1 cellular context compared by ENCODE assay signal in the genomic region with DNA sequence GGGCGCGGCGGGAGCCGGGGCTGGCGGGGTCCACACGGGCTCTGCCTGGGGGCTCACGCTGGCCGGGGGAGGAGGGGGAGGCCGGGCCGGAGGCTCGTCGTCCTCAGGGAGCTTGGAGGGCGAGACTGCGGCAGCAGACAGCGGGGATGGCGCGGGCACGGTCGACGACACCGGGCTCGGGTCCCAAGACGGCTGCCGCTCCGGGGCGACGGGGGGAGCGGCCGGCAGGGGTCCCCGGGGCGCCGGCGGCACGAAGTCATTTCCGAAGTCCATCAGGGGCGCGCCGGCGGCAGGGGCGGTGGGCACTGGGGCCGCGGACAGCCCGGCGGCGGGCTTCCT.
A peak's percentile ranks its signal among the peaks of the same experiment; 100 is the strongest.
TF ChIP-seq lines count a peak whose summit lies in the region.

No MANE protein-coding gene starts in this region.

TF ChIP-seq in HepG2, 621 proteins besides CTCF, POLR2A, EP300 and RAD21 (continued from another document and continues in another):
- no peak for TF ChIP-seq HNRNPLL (IDR thresholded peaks at IDR 0.05; ENCODE audit: low read depth, low read length, poor library complexity, severe bottlenecking)
- TF ChIP-seq, protein P1, sequence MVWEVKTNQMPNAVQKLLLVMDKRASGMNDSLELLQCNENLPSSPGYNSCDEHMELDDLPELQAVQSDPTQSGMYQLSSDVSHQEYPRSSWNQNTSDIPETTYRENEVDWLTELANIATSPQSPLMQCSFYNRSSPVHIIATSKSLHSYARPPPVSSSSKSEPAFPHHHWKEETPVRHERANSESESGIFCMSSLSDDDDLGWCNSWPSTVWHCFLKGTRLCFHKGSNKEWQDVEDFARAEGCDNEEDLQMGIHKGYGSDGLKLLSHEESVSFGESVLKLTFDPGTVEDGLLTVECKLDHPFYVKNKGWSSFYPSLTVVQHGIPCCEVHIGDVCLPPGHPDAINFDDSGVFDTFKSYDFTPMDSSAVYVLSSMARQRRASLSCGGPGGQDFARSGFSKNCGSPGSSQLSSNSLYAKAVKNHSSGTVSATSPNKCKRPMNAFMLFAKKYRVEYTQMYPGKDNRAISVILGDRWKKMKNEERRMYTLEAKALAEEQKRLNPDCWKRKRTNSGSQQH (CRISPR knock-in tag; IDR thresholded peaks at IDR 0.05; ENCODE audit: low read depth): no peak
- TF ChIP-seq GABPB1 (CRISPR knock-in tag; IDR thresholded peaks at IDR 0.05): no peak
- no peak for TF ChIP-seq ZNF724P (CRISPR knock-in tag; IDR thresholded peaks at IDR 0.05; ENCODE audit: borderline replicate concordance)
- no peak for TF ChIP-seq NFYB (CRISPR knock-in tag; IDR thresholded peaks at IDR 0.05)
- no peak for TF ChIP-seq ZNF557 (CRISPR knock-in tag; IDR thresholded peaks at IDR 0.05)
- no peak for TF ChIP-seq ZNF180 (CRISPR knock-in tag; IDR thresholded peaks at IDR 0.05; ENCODE audit: borderline replicate concordance, low read depth)
- TF ChIP-seq NPAS2 (CRISPR knock-in tag; IDR thresholded peaks at IDR 0.05; ENCODE audit: borderline replicate concordance): no peak
- TF ChIP-seq, protein P2, sequence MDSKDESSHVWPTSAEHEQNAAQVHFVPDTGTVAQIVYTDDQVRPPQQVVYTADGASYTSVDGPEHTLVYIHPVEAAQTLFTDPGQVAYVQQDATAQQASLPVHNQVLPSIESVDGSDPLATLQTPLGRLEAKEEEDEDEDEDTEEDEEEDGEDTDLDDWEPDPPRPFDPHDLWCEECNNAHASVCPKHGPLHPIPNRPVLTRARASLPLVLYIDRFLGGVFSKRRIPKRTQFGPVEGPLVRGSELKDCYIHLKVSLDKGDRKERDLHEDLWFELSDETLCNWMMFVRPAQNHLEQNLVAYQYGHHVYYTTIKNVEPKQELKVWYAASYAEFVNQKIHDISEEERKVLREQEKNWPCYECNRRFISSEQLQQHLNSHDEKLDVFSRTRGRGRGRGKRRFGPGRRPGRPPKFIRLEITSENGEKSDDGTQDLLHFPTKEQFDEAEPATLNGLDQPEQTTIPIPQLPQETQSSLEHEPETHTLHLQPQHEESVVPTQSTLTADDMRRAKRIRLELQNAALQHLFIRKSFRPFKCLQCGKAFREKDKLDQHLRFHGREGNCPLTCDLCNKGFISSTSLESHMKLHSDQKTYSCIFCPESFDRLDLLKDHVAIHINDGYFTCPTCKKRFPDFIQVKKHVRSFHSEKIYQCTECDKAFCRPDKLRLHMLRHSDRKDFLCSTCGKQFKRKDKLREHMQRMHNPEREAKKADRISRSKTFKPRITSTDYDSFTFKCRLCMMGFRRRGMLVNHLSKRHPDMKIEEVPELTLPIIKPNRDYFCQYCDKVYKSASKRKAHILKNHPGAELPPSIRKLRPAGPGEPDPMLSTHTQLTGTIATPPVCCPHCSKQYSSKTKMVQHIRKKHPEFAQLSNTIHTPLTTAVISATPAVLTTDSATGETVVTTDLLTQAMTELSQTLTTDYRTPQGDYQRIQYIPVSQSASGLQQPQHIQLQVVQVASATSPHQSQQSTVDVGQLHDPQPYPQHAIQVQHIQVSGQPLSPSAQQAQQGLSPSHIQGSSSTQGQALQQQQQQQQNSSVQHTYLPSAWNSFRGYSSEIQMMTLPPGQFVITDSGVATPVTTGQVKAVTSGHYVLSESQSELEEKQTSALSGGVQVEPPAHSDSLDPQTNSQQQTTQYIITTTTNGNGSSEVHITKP (CRISPR knock-in tag; IDR thresholded peaks at IDR 0.05; ENCODE audit: low read depth): no peak
- peak; percentile 82 for TF ChIP-seq AGO2 (optimal IDR thresholded peaks at IDR 0.05; ENCODE audit: low read depth, low read length)
- TF ChIP-seq BORCS8-MEF2B (CRISPR knock-in tag; IDR thresholded peaks at IDR 0.05): no peak
- TF ChIP-seq, protein P3, sequence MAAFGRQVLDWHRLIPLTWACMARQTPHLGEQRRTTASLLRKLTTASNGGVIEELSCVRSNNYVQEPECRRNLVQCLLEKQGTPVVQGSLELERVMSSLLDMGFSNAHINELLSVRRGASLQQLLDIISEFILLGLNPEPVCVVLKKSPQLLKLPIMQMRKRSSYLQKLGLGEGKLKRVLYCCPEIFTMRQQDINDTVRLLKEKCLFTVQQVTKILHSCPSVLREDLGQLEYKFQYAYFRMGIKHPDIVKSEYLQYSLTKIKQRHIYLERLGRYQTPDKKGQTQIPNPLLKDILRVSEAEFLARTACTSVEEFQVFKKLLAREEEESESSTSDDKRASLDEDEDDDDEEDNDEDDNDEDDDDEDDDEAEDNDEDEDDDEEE (CRISPR knock-in tag; IDR thresholded peaks at IDR 0.05): 0 out of 2 replicates have a peak, but pooled peaks have one; percentile 2
- peak; percentile 71; the same call in 1 of the 2 replicates for TF ChIP-seq ZNF674 (CRISPR knock-in tag; IDR thresholded peaks at IDR 0.05; ENCODE audit: low read depth)
- no peak for TF ChIP-seq PRPF4 (IDR thresholded peaks at IDR 0.05; ENCODE audit: low read depth, low read length, poor library complexity, severe bottlenecking)
- TF ChIP-seq ZNF468 (CRISPR knock-in tag; IDR thresholded peaks at IDR 0.05): no peak
- TF ChIP-seq, protein P4, sequence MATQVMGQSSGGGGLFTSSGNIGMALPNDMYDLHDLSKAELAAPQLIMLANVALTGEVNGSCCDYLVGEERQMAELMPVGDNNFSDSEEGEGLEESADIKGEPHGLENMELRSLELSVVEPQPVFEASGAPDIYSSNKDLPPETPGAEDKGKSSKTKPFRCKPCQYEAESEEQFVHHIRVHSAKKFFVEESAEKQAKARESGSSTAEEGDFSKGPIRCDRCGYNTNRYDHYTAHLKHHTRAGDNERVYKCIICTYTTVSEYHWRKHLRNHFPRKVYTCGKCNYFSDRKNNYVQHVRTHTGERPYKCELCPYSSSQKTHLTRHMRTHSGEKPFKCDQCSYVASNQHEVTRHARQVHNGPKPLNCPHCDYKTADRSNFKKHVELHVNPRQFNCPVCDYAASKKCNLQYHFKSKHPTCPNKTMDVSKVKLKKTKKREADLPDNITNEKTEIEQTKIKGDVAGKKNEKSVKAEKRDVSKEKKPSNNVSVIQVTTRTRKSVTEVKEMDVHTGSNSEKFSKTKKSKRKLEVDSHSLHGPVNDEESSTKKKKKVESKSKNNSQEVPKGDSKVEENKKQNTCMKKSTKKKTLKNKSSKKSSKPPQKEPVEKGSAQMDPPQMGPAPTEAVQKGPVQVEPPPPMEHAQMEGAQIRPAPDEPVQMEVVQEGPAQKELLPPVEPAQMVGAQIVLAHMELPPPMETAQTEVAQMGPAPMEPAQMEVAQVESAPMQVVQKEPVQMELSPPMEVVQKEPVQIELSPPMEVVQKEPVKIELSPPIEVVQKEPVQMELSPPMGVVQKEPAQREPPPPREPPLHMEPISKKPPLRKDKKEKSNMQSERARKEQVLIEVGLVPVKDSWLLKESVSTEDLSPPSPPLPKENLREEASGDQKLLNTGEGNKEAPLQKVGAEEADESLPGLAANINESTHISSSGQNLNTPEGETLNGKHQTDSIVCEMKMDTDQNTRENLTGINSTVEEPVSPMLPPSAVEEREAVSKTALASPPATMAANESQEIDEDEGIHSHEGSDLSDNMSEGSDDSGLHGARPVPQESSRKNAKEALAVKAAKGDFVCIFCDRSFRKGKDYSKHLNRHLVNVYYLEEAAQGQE (IDR thresholded peaks at IDR 0.05; ENCODE audit: borderline replicate concordance in 1 of 2, low read depth in 1 of 2, low read length in 2 of 2): no peak
- TF ChIP-seq CREM (IDR thresholded peaks at IDR 0.05): no peak
- TF ChIP-seq CREM (CRISPR knock-in tag; IDR thresholded peaks at IDR 0.05): no peak
- no peak for TF ChIP-seq HES4 (CRISPR knock-in tag; IDR thresholded peaks at IDR 0.05; ENCODE audit: borderline replicate concordance)
- TF ChIP-seq, protein P5, sequence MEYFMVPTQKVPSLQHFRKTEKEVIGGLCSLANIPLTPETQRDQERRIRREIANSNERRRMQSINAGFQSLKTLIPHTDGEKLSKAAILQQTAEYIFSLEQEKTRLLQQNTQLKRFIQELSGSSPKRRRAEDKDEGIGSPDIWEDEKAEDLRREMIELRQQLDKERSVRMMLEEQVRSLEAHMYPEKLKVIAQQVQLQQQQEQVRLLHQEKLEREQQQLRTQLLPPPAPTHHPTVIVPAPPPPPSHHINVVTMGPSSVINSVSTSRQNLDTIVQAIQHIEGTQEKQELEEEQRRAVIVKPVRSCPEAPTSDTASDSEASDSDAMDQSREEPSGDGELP (IDR thresholded peaks at IDR 0.05; ENCODE audit: borderline replicate concordance, low read depth): no peak
- TF ChIP-seq ZNF562 (CRISPR knock-in tag; IDR thresholded peaks at IDR 0.05; ENCODE audit: borderline replicate concordance): no peak
- TF ChIP-seq RXRA (CRISPR knock-in tag; IDR thresholded peaks at IDR 0.05): no peak
- TF ChIP-seq HMG20B (CRISPR knock-in tag; conservative IDR thresholded peaks at IDR 0.05): no peak
- TF ChIP-seq MBNL3 (CRISPR knock-in tag; conservative IDR thresholded peaks at IDR 0.05): no peak
- TF ChIP-seq ZNF879 (CRISPR knock-in tag; IDR thresholded peaks at IDR 0.05): 0 out of 2 replicates have a peak, but pooled peaks have one; percentile 73
- TF ChIP-seq PHB2 (IDR thresholded peaks at IDR 0.05; ENCODE audit: partially characterized antibody): no peak
- TF ChIP-seq PAWR (CRISPR knock-in tag; IDR thresholded peaks at IDR 0.05; ENCODE audit: borderline replicate concordance): 0 out of 2 replicates have a peak, but pooled peaks have one; percentile 18
- TF ChIP-seq TBP (CRISPR knock-in tag; IDR thresholded peaks at IDR 0.05): no peak
- TF ChIP-seq HDAC1 (CRISPR knock-in tag; IDR thresholded peaks at IDR 0.05): no peak
- no peak for TF ChIP-seq SSRP1 (CRISPR knock-in tag; IDR thresholded peaks at IDR 0.05)
- TF ChIP-seq FOXC1 (CRISPR knock-in tag; IDR thresholded peaks at IDR 0.05; ENCODE audit: borderline replicate concordance): no peak
- no peak; the same call in 1 of the 2 replicates for TF ChIP-seq SIN3A (IDR thresholded peaks at IDR 0.05; ENCODE audit: borderline replicate concordance, low read depth, low read length)
- no peak for TF ChIP-seq TRIM24 (CRISPR knock-in tag; IDR thresholded peaks at IDR 0.05)
- TF ChIP-seq MAZ (IDR thresholded peaks at IDR 0.05; ENCODE audit: borderline replicate concordance, low read depth, low read length): peak; percentile 0; the same call in 1 of the 2 replicates
- TF ChIP-seq MAZ (CRISPR knock-in tag; IDR thresholded peaks at IDR 0.05; ENCODE audit: low read depth): no peak
- no peak for TF ChIP-seq ZSCAN25 (CRISPR knock-in tag; IDR thresholded peaks at IDR 0.05)
- TF ChIP-seq KDM5B (CRISPR knock-in tag; IDR thresholded peaks at IDR 0.05; ENCODE audit: borderline replicate concordance): 0 out of 2 replicates have a peak, but pooled peaks have one; percentile 11
- TF ChIP-seq ZNF543 (CRISPR knock-in tag; IDR thresholded peaks at IDR 0.05): no peak
- TF ChIP-seq, protein P6, sequence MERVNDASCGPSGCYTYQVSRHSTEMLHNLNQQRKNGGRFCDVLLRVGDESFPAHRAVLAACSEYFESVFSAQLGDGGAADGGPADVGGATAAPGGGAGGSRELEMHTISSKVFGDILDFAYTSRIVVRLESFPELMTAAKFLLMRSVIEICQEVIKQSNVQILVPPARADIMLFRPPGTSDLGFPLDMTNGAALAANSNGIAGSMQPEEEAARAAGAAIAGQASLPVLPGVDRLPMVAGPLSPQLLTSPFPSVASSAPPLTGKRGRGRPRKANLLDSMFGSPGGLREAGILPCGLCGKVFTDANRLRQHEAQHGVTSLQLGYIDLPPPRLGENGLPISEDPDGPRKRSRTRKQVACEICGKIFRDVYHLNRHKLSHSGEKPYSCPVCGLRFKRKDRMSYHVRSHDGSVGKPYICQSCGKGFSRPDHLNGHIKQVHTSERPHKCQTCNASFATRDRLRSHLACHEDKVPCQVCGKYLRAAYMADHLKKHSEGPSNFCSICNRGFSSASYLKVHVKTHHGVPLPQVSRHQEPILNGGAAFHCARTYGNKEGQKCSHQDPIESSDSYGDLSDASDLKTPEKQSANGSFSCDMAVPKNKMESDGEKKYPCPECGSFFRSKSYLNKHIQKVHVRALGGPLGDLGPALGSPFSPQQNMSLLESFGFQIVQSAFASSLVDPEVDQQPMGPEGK (CRISPR knock-in tag; IDR thresholded peaks at IDR 0.05): no peak
- TF ChIP-seq, protein P7, sequence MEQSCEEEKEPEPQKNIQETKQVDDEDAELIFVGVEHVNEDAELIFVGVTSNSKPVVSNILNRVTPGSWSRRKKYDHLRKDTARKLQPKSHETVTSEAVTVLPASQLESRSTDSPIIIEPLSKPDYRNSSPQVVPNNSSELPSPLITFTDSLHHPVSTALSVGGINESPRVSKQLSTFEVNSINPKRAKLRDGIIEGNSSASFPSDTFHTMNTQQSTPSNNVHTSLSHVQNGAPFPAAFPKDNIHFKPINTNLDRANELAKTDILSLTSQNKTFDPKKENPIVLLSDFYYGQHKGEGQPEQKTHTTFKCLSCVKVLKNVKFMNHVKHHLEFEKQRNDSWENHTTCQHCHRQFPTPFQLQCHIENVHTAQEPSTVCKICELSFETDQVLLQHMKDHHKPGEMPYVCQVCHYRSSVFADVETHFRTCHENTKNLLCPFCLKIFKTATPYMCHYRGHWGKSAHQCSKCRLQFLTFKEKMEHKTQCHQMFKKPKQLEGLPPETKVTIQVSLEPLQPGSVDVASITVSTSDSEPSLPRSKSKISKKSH (CRISPR knock-in tag; IDR thresholded peaks at IDR 0.05; ENCODE audit: borderline replicate concordance): no peak
- TF ChIP-seq HOXA9 (CRISPR knock-in tag; IDR thresholded peaks at IDR 0.05; ENCODE audit: borderline replicate concordance): 0 out of 2 replicates have a peak, but pooled peaks have one; percentile 12
- TF ChIP-seq SRSF4 (IDR thresholded peaks at IDR 0.05; ENCODE audit: low read depth, low read length, poor library complexity, severe bottlenecking): no peak
- TF ChIP-seq SRF (IDR thresholded peaks at IDR 0.05; ENCODE audit: low read depth, low read length): no peak
- no peak for TF ChIP-seq XRCC5 (optimal IDR thresholded peaks at IDR 0.05; ENCODE audit: low read length)
- TF ChIP-seq, protein P8, sequence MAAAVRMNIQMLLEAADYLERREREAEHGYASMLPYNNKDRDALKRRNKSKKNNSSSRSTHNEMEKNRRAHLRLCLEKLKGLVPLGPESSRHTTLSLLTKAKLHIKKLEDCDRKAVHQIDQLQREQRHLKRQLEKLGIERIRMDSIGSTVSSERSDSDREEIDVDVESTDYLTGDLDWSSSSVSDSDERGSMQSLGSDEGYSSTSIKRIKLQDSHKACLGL (CRISPR knock-in tag; IDR thresholded peaks at IDR 0.05): no peak
- TF ChIP-seq, protein P9, sequence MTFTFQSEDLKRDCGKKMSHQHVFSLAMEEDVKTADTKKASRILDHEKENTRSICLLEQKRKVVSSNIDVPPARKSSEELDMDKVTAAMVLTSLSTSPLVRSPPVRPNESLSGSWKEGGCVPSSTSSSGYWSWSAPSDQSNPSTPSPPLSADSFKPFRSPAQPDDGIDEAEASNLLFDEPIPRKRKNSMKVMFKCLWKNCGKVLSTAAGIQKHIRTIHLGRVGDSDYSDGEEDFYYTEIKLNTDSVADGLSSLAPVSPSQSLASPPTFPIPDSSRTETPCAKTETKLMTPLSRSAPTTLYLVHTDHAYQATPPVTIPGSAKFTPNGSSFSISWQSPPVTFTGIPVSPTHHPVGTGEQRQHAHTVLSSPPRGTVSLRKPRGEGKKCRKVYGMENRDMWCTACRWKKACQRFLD (CRISPR knock-in tag; IDR thresholded peaks at IDR 0.05; ENCODE audit: borderline replicate concordance): peak; percentile 41; the same call in 1 of the 2 replicates
- TF ChIP-seq ZNF282 (IDR thresholded peaks at IDR 0.05; ENCODE audit: partially characterized antibody): no peak
